ENCODE assay signal across 14 cellular contexts in the genomic region with DNA sequence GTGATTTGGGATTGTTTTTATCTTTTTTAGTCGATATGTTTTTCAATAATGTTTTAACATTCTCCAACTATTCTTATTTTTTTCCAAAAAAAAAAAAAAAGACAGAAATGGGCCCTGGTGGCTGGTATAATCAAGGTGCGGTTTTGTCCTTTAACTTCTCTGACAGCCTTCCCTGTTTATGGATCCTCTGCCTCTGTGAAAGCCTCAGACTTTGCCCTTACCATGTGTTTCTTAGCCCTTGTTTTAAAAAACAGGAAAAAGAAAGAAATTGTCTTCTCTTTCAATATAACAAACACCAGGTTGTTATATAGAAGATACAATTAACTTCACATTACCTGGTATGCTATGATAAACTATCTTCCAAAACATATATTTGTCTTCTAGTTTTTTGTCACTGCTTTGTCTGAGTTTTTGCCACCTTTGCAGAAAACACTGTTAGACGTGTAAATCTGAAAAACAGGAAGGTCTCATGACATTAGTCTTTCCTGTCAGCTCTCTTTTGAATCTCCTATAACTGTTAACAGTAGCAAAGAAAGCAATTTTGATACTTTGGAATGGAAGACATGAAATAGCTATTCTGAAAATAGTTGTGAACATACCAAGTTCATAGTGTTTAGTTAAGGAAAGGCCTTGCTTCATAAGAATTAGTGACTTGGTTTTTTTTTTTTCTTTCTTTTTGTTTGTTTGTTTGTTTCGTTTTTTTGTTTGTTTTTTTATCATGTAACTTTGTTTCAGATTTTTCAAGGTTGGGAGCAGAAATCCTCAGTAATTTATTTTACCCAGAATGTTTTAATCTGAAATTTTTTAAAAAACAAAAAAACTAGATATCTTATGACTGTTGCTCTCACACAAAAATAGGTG. TPM values are rescaled to one million over a fixed set of nuclear protein-coding genes. Genes with fewer than 3 reads are reported as not detected.
DNase-seq lines count a peak whose midpoint lies in the region; ATAC-seq and TF ChIP-seq lines count a peak whose summit lies in the region.
"Had no signal": no experiment of that assay in that cellular context is flagged by ENCODE, and none has a peak within 500 bp of the region (broad histone marks: within the 10 kb centered on the region; RNA-seq: fewer than 3 reads in every experiment).

No MANE protein-coding gene starts in this region.

- no peaks in the 10 kb centered on the region for H3K27me3 Mint-ChIP-seq in CD4-positive, alpha-beta T cell
- H3K27me3 Mint-ChIP-seq in central memory CD8-positive, alpha-beta T cell = no peaks in the 10 kb centered on the region
- H3K27me3 Mint-ChIP-seq in natural killer cell (ENCODE audit: low read depth in 2 of 2) = no peaks in the 10 kb centered on the region
- H3K27me3 Mint-ChIP-seq in endodermal cell (ENCODE audit: insufficient read depth) = no peaks in the 10 kb centered on the region

- ATAC-seq in CD4-positive, alpha-beta T cell (ENCODE audit: poor library complexity) = peak; percentile 9
- peak; percentile 37 for ATAC-seq in central memory CD8-positive, alpha-beta T cell (replicated peaks; ENCODE audit: extremely low read depth, poor library complexity, severe bottlenecking)
- ATAC-seq in natural killer cell (peak; percentile 11 to 46 (median 12)), HG03095 (IDR thresholded peaks at IDR 0.05; ENCODE audit: unreplicated experiment) (no peak)
- ATAC-seq: Panc1 had no signal

- no peak overlapping the region for H2AFZ ChIP-seq in OCI-LY3 (ENCODE audit: low read depth, low read length)

- H3K36me3 Mint-ChIP-seq in CD4-positive, alpha-beta T cell (ENCODE audit: low read depth) = peaks cover 14% of the 10 kb centered on the region
- H3K36me3 Mint-ChIP-seq in central memory CD8-positive, alpha-beta T cell (ENCODE audit: insufficient read depth) = peaks cover 40% of the 10 kb centered on the region
- no peaks in the 10 kb centered on the region for H3K36me3 Mint-ChIP-seq in natural killer cell
- H3K36me3 Mint-ChIP-seq in endodermal cell (ENCODE audit: low read depth) = no peaks in the 10 kb centered on the region

- no peaks in the 10 kb centered on the region for H3K27me3 ChIP-seq in CD4-positive, alpha-beta T cell (ENCODE audit: control insufficient read depth, insufficient read depth, low read length)
- no peaks in the 10 kb centered on the region for H3K27me3 ChIP-seq in OCI-LY3 (ENCODE audit: low read depth, low read length)
- H3K27me3 ChIP-seq in endodermal cell (ENCODE audit: control insufficient read depth, insufficient read depth, low read length, poor library complexity, severe bottlenecking) = no peaks in the 10 kb centered on the region

- H3K9me3 ChIP-seq in CD4-positive, alpha-beta T cell (ENCODE audit: control insufficient read depth, low read length) = no peaks in the 10 kb centered on the region
- H3K9me3 ChIP-seq in OCI-LY3 (ENCODE audit: insufficient read depth, low read length) (no peaks in the 10 kb centered on the region), endodermal cell (ENCODE audit: control insufficient read depth, low read length) (no peaks in the 10 kb centered on the region)

- peak overlapping the region; percentile 62 for H3K4me2 ChIP-seq in OCI-LY3 (ENCODE audit: low read length)

- peak overlapping the region; percentile 4 for H3K4me3 ChIP-seq in OCI-LY3 (ENCODE audit: low read length)
- H3K4me3 ChIP-seq in endodermal cell (ENCODE audit: low read length) = no peak overlapping the region
- H3K4me3 ChIP-seq: lung had no signal

- H3K9me3 Mint-ChIP-seq in CD4-positive, alpha-beta T cell = no peaks in the 10 kb centered on the region
- H3K9me3 Mint-ChIP-seq in central memory CD8-positive, alpha-beta T cell = no peaks in the 10 kb centered on the region
- H3K9me3 Mint-ChIP-seq in natural killer cell = no peaks in the 10 kb centered on the region
- no peaks in the 10 kb centered on the region for H3K9me3 Mint-ChIP-seq in endodermal cell

- no peak for TF ChIP-seq CTCF in CD4-positive, alpha-beta T cell (IDR thresholded peaks at IDR 0.05)
- no peak for TF ChIP-seq CTCF in OCI-LY3 (IDR thresholded peaks at IDR 0.05; ENCODE audit: low read depth, low read length)
- TF ChIP-seq CTCF in natural killer cell (IDR thresholded peaks at IDR 0.05) = no peak
- no peak for TF ChIP-seq CTCF in endodermal cell (conservative IDR thresholded peaks at IDR 0.05)

- peaks cover 45% of the 10 kb centered on the region for H3K4me1 ChIP-seq in OCI-LY3 (ENCODE audit: low read length)
- peaks cover 20% of the 10 kb centered on the region for H3K4me1 ChIP-seq in endodermal cell (ENCODE audit: control insufficient read depth, insufficient read depth, low read length)

- peak overlapping the region; percentile 88 for H3K27ac ChIP-seq in CD4-positive, alpha-beta T cell (ENCODE audit: low read depth, low read length)
- H3K27ac ChIP-seq in OCI-LY3 (ENCODE audit: low read length) (no peak overlapping the region), endodermal cell (ENCODE audit: low read depth, low read length) (no peak overlapping the region)

- H3K27ac Mint-ChIP-seq in CD4-positive, alpha-beta T cell = peak overlapping the region; percentile 95
- peak overlapping the region; percentile 92 for H3K27ac Mint-ChIP-seq in central memory CD8-positive, alpha-beta T cell (ENCODE audit: low read depth)
- peak overlapping the region; percentile 90 to 99 for H3K27ac Mint-ChIP-seq in natural killer cell
- H3K27ac Mint-ChIP-seq in endodermal cell = no peak overlapping the region

- POLR2A ChIA-PET in CD4-positive, alpha-beta T cell (lab: Charles Lee) = interaction anchor here (0.6 to 10.4 kb wide), 29 partner anchors 8 to 1144 kb away, joined by 3 to 338 read pairs (median 4); a partner anchor contains a TSS

- DNase-seq in CD4-positive, alpha-beta T cell = no peak
- no peak for DNase-seq in central memory CD8-positive, alpha-beta T cell (ENCODE audit: low spot score in 2 of 2)
- DNase-seq in natural killer cell (no peak), endodermal cell (no peak), GDM1 (lab: John Stamatoyannopoulos, UW) (no peak)
- DNase-seq in effector CD8-positive, alpha-beta T cell (lab: John Stamatoyannopoulos, UW) = no peak
- DNase-seq: activated CD8-positive, alpha-beta memory T cell treated with anti-CD3 and anti-CD28 coated beads, Interleukin-2, amount 50 U/mL, for 4 hours; DMS53; Karpas-422; stimulated activated CD4-positive, alpha-beta T cell treated with anti-CD3 and anti-CD28 coated beads, Interleukin-4, amount 100 ng/mL, for 4 hours had no signal

- no peaks in the 10 kb centered on the region for H4K20me1 ChIP-seq in OCI-LY3 (ENCODE audit: insufficient read depth, low read length)

- H3K79me2 ChIP-seq in OCI-LY3 (ENCODE audit: low read length) = no peaks in the 10 kb centered on the region

- peak overlapping the region; percentile 59 for H3K4me3 Mint-ChIP-seq in CD4-positive, alpha-beta T cell
- peak overlapping the region; percentile 69 for H3K4me3 Mint-ChIP-seq in central memory CD8-positive, alpha-beta T cell
- peak overlapping the region; percentile 88 for H3K4me3 Mint-ChIP-seq in natural killer cell
- no peak overlapping the region for H3K4me3 Mint-ChIP-seq in endodermal cell

- H3K9ac ChIP-seq in OCI-LY3 (ENCODE audit: low read length) (peak overlapping the region; percentile 9; the same call in 1 of the 2 replicates), endodermal cell (ENCODE audit: extremely low read depth, low read length, poor library complexity, severe bottlenecking) (no peak overlapping the region)

- intact Hi-C loops in CD4-positive, alpha-beta T cell (cut with DNase I, micrococcal nuclease) = loop anchor here (1.0 to 5.0 kb wide), 6 partner anchors 15 to 171 kb away; a partner anchor contains a TSS
- intact Hi-C loops in natural killer cell (cut with micrococcal nuclease) = loop anchor here (1.0 to 10.0 kb wide), 3 partner anchors 31 to 943 kb away; a partner anchor contains a TSS

- H3K4me1 Mint-ChIP-seq in CD4-positive, alpha-beta T cell (ENCODE audit: low read depth) = peaks cover 78% of the 10 kb centered on the region
- peaks cover 75% of the 10 kb centered on the region for H3K4me1 Mint-ChIP-seq in central memory CD8-positive, alpha-beta T cell
- H3K4me1 Mint-ChIP-seq in natural killer cell (peaks cover 77 to 83% of the 10 kb centered on the region in 2 donors), endodermal cell (peaks cover 58% of the 10 kb centered on the region)

- CTCF ChIA-PET in CD4-positive, alpha-beta T cell (lab: Charles Lee) = interaction anchor here (1.3 kb wide), 3 partner anchors 15 to 168 kb away, joined by 6 to 8 read pairs (median 8); no protein-coding TSS in a partner anchor

- 94 to 100% methylated on average over 1 to 2 of the region's 4 CpGs for WGBS in endodermal cell (ENCODE audit: insufficient coverage in 1 of 2, insufficient read length in 1 of 2), 2 experiments

- H3K36me3 ChIP-seq in OCI-LY3 (replicated peaks; ENCODE audit: low read depth, low read length) (peaks cover 7% of the 10 kb centered on the region), endodermal cell (ENCODE audit: control insufficient read depth, insufficient read depth, low read length) (no peaks in the 10 kb centered on the region)

RNA-seq across cellular contexts. Expression of a gene that starts 31.7 kb away (rescaled TPM):
- total RNA-seq in CD4-positive, alpha-beta T cell = 100 to 1,000 TPM; 140 to 146 TPM
- 10 to 100 TPM; 43.8 to 55.4 (median 51.9) TPM for total RNA-seq in natural killer cell
- 100 to 1,000 TPM; 170 to 182 TPM for total RNA-seq in endodermal cell
- 106 TPM for polyA plus RNA-seq in endodermal cell (2013, experiment 1 of 2)
- 112 TPM for polyA plus RNA-seq in endodermal cell (2013, experiment 2 of 2)

RNA-seq across cellular contexts. Expression of a gene that starts 55.1 kb away (rescaled TPM):
- total RNA-seq in CD4-positive, alpha-beta T cell = 1 to 10 TPM; 8.5 to 9.6 TPM
- total RNA-seq in natural killer cell = 10 to 100 TPM; 11.5 to 13.2 (median 12.0) TPM
- 10 to 100 TPM; 30.3 to 30.9 TPM for total RNA-seq in endodermal cell
- polyA plus RNA-seq in endodermal cell (2013, experiment 1 of 2) = 38.2 TPM
- polyA plus RNA-seq in endodermal cell (2013, experiment 2 of 2) = 35.3 TPM
